ENCODE assay signal across 25 cellular contexts in the genomic region with DNA sequence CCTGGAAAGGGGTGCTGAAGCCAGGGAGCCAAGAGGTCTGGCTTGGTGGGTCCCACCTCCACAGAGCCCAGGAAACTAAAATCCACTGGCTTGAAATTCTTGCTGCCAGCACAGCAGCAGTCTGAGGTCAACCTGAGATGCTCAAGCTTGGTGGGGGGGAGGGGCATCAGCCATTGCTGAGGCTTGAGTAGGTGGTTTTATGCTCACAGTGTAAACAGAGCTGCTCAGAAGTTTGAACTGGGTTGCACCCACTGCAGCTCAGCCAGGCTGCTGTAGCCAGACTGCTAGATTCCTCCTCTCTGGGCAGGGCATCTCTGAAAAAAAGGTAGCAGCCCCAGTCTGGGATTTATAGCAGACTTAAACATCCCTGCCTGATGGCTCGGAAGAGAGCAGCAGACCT.
"Had no signal": no experiment of that assay in that cellular context is flagged by ENCODE, and none has a peak within 500 bp of the region (broad histone marks: within the 10 kb centered on the region; RNA-seq: fewer than 3 reads in every experiment).

No MANE protein-coding gene starts in this region.

- H3K4me1 ChIP-seq: foreskin keratinocyte, left ventricle myocardium inferior, psoas muscle, tibial artery had no signal

- H3K4me3 Mint-ChIP-seq: activated CD4-positive, alpha-beta memory T cell treated with anti-CD3 and anti-CD28 coated beads, Interleukin-2, amount 10 ng/mL, durations not matched to agents 7 days and 5 days; activated CD4-positive, alpha-beta T cell treated with anti-CD3 and anti-CD28 coated beads for 36 hours; activated CD8-positive, alpha-beta memory T cell treated with anti-CD3 and anti-CD28 coated beads, Interleukin-2, amount 10 ng/mL, durations not matched to agents 7 days and 5 days; activated naive CD4-positive, alpha-beta T cell treated with anti-CD3 and anti-CD28 coated beads, Interleukin-2, amount 10 ng/mL, durations not matched to agents 7 days and 5 days; activated naive CD8-positive, alpha-beta T cell treated with anti-CD3 and anti-CD28 coated beads, Interleukin-2, amount 50 U/mL, for 24 hours; dendritic cell treated with granulocyte-macrophage colony-stimulating factor and Interleukin-4, amounts not matched to agents 40 ng/mL and 50 ng/mL, for 4 days; mesothelial cell of epicardium; naive thymus-derived CD8-positive, alpha-beta T cell; stimulated activated effector memory CD8-positive, alpha-beta T cell treated with anti-CD3 and anti-CD28 coated beads, Interleukin-12 subunit alpha, Interleukin-12 subunit beta, amount 100 ng/mL, for 72 hours; stimulated activated naive CD8-positive, alpha-beta T cell treated with anti-CD3 and anti-CD28 coated beads, Interleukin-15, amount 100 ng/mL, for 72 hours; WTC11 had no signal

- ATAC-seq: activated CD4-positive, alpha-beta T cell treated with anti-CD3 and anti-CD28 coated beads for 36 hours; activated CD8-positive, alpha-beta memory T cell treated with anti-CD3 and anti-CD28 coated beads, Interleukin-2, amount 10 ng/mL, durations not matched to agents 7 days and 5 days; activated naive CD8-positive, alpha-beta T cell treated with anti-CD3 and anti-CD28 coated beads, Interleukin-2, amount 50 U/mL, for 24 hours; foreskin keratinocyte; naive thymus-derived CD8-positive, alpha-beta T cell; psoas muscle; right cardiac atrium; stimulated activated effector memory CD8-positive, alpha-beta T cell treated with anti-CD3 and anti-CD28 coated beads, Interleukin-12 subunit alpha, Interleukin-12 subunit beta, amount 100 ng/mL, for 72 hours; stimulated activated naive CD8-positive, alpha-beta T cell treated with anti-CD3 and anti-CD28 coated beads, Interleukin-15, amount 100 ng/mL, for 72 hours; WTC11 had no signal

- H3K27me3 ChIP-seq: foreskin keratinocyte, neutrophil, ovary, tibial artery had no signal

- H3K4me1 Mint-ChIP-seq: activated CD4-positive, alpha-beta memory T cell treated with anti-CD3 and anti-CD28 coated beads, Interleukin-2, amount 10 ng/mL, durations not matched to agents 7 days and 5 days; activated CD4-positive, alpha-beta T cell treated with anti-CD3 and anti-CD28 coated beads for 36 hours; activated CD8-positive, alpha-beta memory T cell treated with anti-CD3 and anti-CD28 coated beads, Interleukin-2, amount 10 ng/mL, durations not matched to agents 7 days and 5 days; activated naive CD4-positive, alpha-beta T cell treated with anti-CD3 and anti-CD28 coated beads, Interleukin-2, amount 10 ng/mL, durations not matched to agents 7 days and 5 days; activated naive CD8-positive, alpha-beta T cell treated with anti-CD3 and anti-CD28 coated beads, Interleukin-2, amount 50 U/mL, for 24 hours; mesothelial cell of epicardium; stimulated activated effector memory CD8-positive, alpha-beta T cell treated with anti-CD3 and anti-CD28 coated beads, Interleukin-12 subunit alpha, Interleukin-12 subunit beta, amount 100 ng/mL, for 72 hours; stimulated activated naive CD8-positive, alpha-beta T cell treated with anti-CD3 and anti-CD28 coated beads, Interleukin-15, amount 100 ng/mL, for 72 hours had no signal

- H3K9me3 Mint-ChIP-seq: stimulated activated effector memory CD8-positive, alpha-beta T cell treated with anti-CD3 and anti-CD28 coated beads, Interleukin-12 subunit alpha, Interleukin-12 subunit beta, amount 100 ng/mL, for 72 hours had no signal

- DNase-seq: activated CD4-positive, alpha-beta memory T cell treated with anti-CD3 and anti-CD28 coated beads, Interleukin-2, amount 10 ng/mL, durations not matched to agents 7 days and 5 days; activated CD4-positive, alpha-beta T cell treated with anti-CD3 and anti-CD28 coated beads for 36 hours; activated CD8-positive, alpha-beta memory T cell treated with anti-CD3 and anti-CD28 coated beads, Interleukin-2, amount 10 ng/mL, durations not matched to agents 7 days and 5 days; activated effector memory CD4-positive, alpha-beta T cell treated with anti-CD3 and anti-CD28 coated beads, Interleukin-2, amount 50 U/mL, for 16 hours; activated naive CD4-positive, alpha-beta T cell treated with anti-CD3 and anti-CD28 coated beads, Interleukin-2, amount 10 ng/mL, durations not matched to agents 7 days and 5 days; activated naive CD8-positive, alpha-beta T cell treated with anti-CD3 and anti-CD28 coated beads, Interleukin-2, amount 50 U/mL, for 24 hours; activated T-cell treated with anti-CD3 and anti-CD28 coated beads for 4 hours; effector CD8-positive, alpha-beta T cell; foreskin keratinocyte; kidney glomerular epithelial cell; left ventricle myocardium inferior; mammary epithelial cell; naive thymus-derived CD8-positive, alpha-beta T cell; ovary; psoas muscle; right cardiac atrium; stimulated activated CD4-positive, alpha-beta T cell treated with anti-CD3 and anti-CD28 coated beads, Interleukin-12 subunit alpha, Interleukin-12 subunit beta, amount 100 ng/mL, for 4 hours; stimulated activated naive CD8-positive, alpha-beta T cell treated with anti-CD3 and anti-CD28 coated beads, Interleukin-15, amount 100 ng/mL, for 72 hours; T-helper 9 cell; tibial artery had no signal

- H3K36me3 ChIP-seq: left ventricle myocardium inferior, neutrophil, ovary, tibial artery had no signal

- H3K36me3 Mint-ChIP-seq: activated CD8-positive, alpha-beta memory T cell treated with anti-CD3 and anti-CD28 coated beads, Interleukin-2, amount 10 ng/mL, durations not matched to agents 7 days and 5 days; activated naive CD4-positive, alpha-beta T cell treated with anti-CD3 and anti-CD28 coated beads, Interleukin-2, amount 10 ng/mL, durations not matched to agents 7 days and 5 days; mesothelial cell of epicardium; naive thymus-derived CD8-positive, alpha-beta T cell; stimulated activated effector memory CD8-positive, alpha-beta T cell treated with anti-CD3 and anti-CD28 coated beads, Interleukin-12 subunit alpha, Interleukin-12 subunit beta, amount 100 ng/mL, for 72 hours had no signal

- H3K27ac Mint-ChIP-seq: activated CD4-positive, alpha-beta memory T cell treated with anti-CD3 and anti-CD28 coated beads, Interleukin-2, amount 10 ng/mL, durations not matched to agents 7 days and 5 days; activated CD4-positive, alpha-beta T cell treated with anti-CD3 and anti-CD28 coated beads for 36 hours; activated CD8-positive, alpha-beta memory T cell treated with anti-CD3 and anti-CD28 coated beads, Interleukin-2, amount 10 ng/mL, durations not matched to agents 7 days and 5 days; activated naive CD4-positive, alpha-beta T cell treated with anti-CD3 and anti-CD28 coated beads, Interleukin-2, amount 10 ng/mL, durations not matched to agents 7 days and 5 days; activated naive CD8-positive, alpha-beta T cell treated with anti-CD3 and anti-CD28 coated beads, Interleukin-2, amount 50 U/mL, for 24 hours; dendritic cell treated with granulocyte-macrophage colony-stimulating factor and Interleukin-4, amounts not matched to agents 40 ng/mL and 50 ng/mL, for 4 days; mesothelial cell of epicardium; stimulated activated effector memory CD8-positive, alpha-beta T cell treated with anti-CD3 and anti-CD28 coated beads, Interleukin-12 subunit alpha, Interleukin-12 subunit beta, amount 100 ng/mL, for 72 hours; stimulated activated naive CD8-positive, alpha-beta T cell treated with anti-CD3 and anti-CD28 coated beads, Interleukin-15, amount 100 ng/mL, for 72 hours; WTC11 had no signal

- H3K27ac ChIP-seq: foreskin keratinocyte, left ventricle myocardium inferior, neutrophil, ovary, psoas muscle, tibial artery had no signal

- H3K27me3 Mint-ChIP-seq: activated CD4-positive, alpha-beta memory T cell treated with anti-CD3 and anti-CD28 coated beads, Interleukin-2, amount 10 ng/mL, durations not matched to agents 7 days and 5 days; activated naive CD4-positive, alpha-beta T cell treated with anti-CD3 and anti-CD28 coated beads, Interleukin-2, amount 10 ng/mL, durations not matched to agents 7 days and 5 days; dendritic cell treated with granulocyte-macrophage colony-stimulating factor and Interleukin-4, amounts not matched to agents 40 ng/mL and 50 ng/mL, for 4 days had no signal

- H3K9me3 ChIP-seq: neutrophil, ovary, psoas muscle, tibial artery had no signal

- H3K4me3 ChIP-seq: left ventricle myocardium inferior, ovary, psoas muscle, tibial artery had no signal
